Comparison of ENCODE assay signal across 19 cellular contexts in genomic region chr5:32096891-32097592, GRCh38.
DNase-seq lines count a peak whose midpoint lies in the region; ATAC-seq and TF ChIP-seq lines count a peak whose summit lies in the region.
"Had no signal": no experiment of that assay in that cellular context is flagged by ENCODE, and none has a peak within 500 bp of the region (broad histone marks: within the 10 kb centered on the region; RNA-seq: fewer than 3 reads in every experiment).

No MANE protein-coding gene starts in this region.

- 70 to 75% methylated on average over 10 of the region's 10 CpGs for WGBS in thyroid gland, 2 donors

- H3K4me1 ChIP-seq in thyroid gland (peaks cover 0 to 8% of the 10 kb centered on the region in 2 donors), tibial artery (peaks cover 0 to 42% (median 7%) of the 10 kb centered on the region in 4 donors)

- H3K27me3 ChIP-seq in WERI-Rb-1 (ENCODE audit: insufficient read depth, low read depth, severe bottlenecking) (no peaks in the 10 kb centered on the region), thyroid gland (no peaks in the 10 kb centered on the region), tibial artery (no peaks in the 10 kb centered on the region)
- H3K27me3 ChIP-seq: BLaER1 treated with 17β-estradiol and CSF1 and Interleukin-3, amounts not matched to agents 10 nM and 100 nM had no signal

- TF ChIP-seq POLR2A in thyroid gland (IDR thresholded peaks at IDR 0.05): no peak

- ATAC-seq in HG02571 (IDR thresholded peaks at IDR 0.05; ENCODE audit: unreplicated experiment): no peak
- ATAC-seq: A549; stimulated activated naive CD8-positive, alpha-beta T cell treated with anti-CD3 and anti-CD28 coated beads, Interleukin-15, Interleukin-2, amounts not matched to agents 100 U/mL and 50 U/mL, for 24 hours had no signal

- H3K9me3 ChIP-seq in WERI-Rb-1 (ENCODE audit: severe bottlenecking): no peaks in the 10 kb centered on the region
- no peaks in the 10 kb centered on the region for H3K9me3 ChIP-seq in thyroid gland
- no peaks in the 10 kb centered on the region for H3K9me3 ChIP-seq in tibial artery
- H3K9me3 ChIP-seq: A549; BLaER1 treated with 17β-estradiol and CSF1 and Interleukin-3, amounts not matched to agents 10 nM and 100 nM had no signal

- H3K27ac ChIP-seq in WERI-Rb-1 (peak overlapping the region; percentile 73), thyroid gland (no peak overlapping the region), tibial artery (no peak overlapping the region)
- H3K27ac ChIP-seq: A549; BLaER1 treated with 17β-estradiol and CSF1 and Interleukin-3, amounts not matched to agents 10 nM and 100 nM had no signal

- intact Hi-C loops in thyroid gland (cut with DNase I): no loop called here
- intact Hi-C loops in tibial artery (cut with DNase I; ENCODE audit: low total_unique reads): no loop called here

- H3K4me3 ChIP-seq in WERI-Rb-1 (ENCODE audit: low read depth, low read length) (no peak overlapping the region), thyroid gland (replicated peaks in 1 of 3) (no peak overlapping the region), tibial artery (no peak overlapping the region)
- H3K4me3 ChIP-seq: A549; BLaER1 treated with 17β-estradiol and CSF1 and Interleukin-3, amounts not matched to agents 10 nM and 100 nM had no signal

- TF ChIP-seq CTCF in WERI-Rb-1 (IDR thresholded peaks at IDR 0.05; ENCODE audit: low read depth, low read length) (no peak), thyroid gland (IDR thresholded peaks at IDR 0.05) (no peak), tibial artery (IDR thresholded peaks at IDR 0.05) (no peak)

- DNase-seq in activated CD8-positive, alpha-beta memory T cell treated with anti-CD3 and anti-CD28 coated beads for 24 hours: peak; percentile 30
- DNase-seq in activated CD8-positive, alpha-beta memory T cell treated with anti-CD3 and anti-CD28 coated beads, Interleukin-2, amount 50 U/mL, for 4 hours: no peak
- DNase-seq in WERI-Rb-1 (peak; percentile 79), fibroblast of peridontal ligament (ENCODE audit: extremely low read depth) (peak; percentile 64), thyroid gland (peak; percentile 27 to 39), activated T-cell treated with anti-CD3 and anti-CD28 coated beads for 4 hours (no peak), tibial artery (no peak)
- DNase-seq: activated CD4-positive, CD25-positive, alpha-beta regulatory T cell treated with anti-CD3 and anti-CD28 coated beads, Interleukin-2, amount 50 U/mL, for 72 hours; activated naive CD8-positive, alpha-beta T cell treated with anti-CD3 and anti-CD28 coated beads for 36 hours; HCEC 1CT; kidney glomerular epithelial cell; naive B cell; NCI-H1105 treated with DMSO at 0.1 percent for 48 hours; NCI-H2081; NCI-H510A treated with DMSO at 0.1 percent for 48 hours; stimulated activated naive CD8-positive, alpha-beta T cell treated with anti-CD3 and anti-CD28 coated beads, Interleukin-15, Interleukin-2, amounts not matched to agents 100 U/mL and 50 U/mL, for 24 hours had no signal

- H3K36me3 ChIP-seq in WERI-Rb-1: peaks cover 17% of the 10 kb centered on the region
- peaks cover 7% of the 10 kb centered on the region in 2 donors for H3K36me3 ChIP-seq in thyroid gland
- H3K36me3 ChIP-seq in tibial artery: peaks cover 13 to 45% (median 44%) of the 10 kb centered on the region in 3 donors

Comparison
In these comparisons a context has a peak if more than half of its experiments do, and no peak if none do; other contexts are left out.
1. DNase-seq: peak in activated CD8-positive, alpha-beta memory T cell treated with anti-CD3 and anti-CD28 coated beads for 24 hours (single experiment), WERI-Rb-1 (single experiment), fibroblast of peridontal ligament (single experiment) and thyroid gland (2 of 2); none in activated CD8-positive, alpha-beta memory T cell treated with anti-CD3 and anti-CD28 coated beads, Interleukin-2, amount 50 U/mL, for 4 hours (single experiment), activated T-cell treated with anti-CD3 and anti-CD28 coated beads for 4 hours (single experiment) and tibial artery (0 of 2).